Comparison of ENCODE assay signal across 10 cellular contexts in genomic region chr1:8090241-8090702, GRCh38.
A peak's percentile ranks its signal among the peaks of the same experiment; 100 is the strongest.
DNase-seq lines count a peak whose midpoint lies in the region; ATAC-seq and TF ChIP-seq lines count a peak whose summit lies in the region.
"Had no signal": no experiment of that assay in that cellular context is flagged by ENCODE, and none has a peak within 500 bp of the region (broad histone marks: within the 10 kb centered on the region; RNA-seq: fewer than 3 reads in every experiment).

No MANE protein-coding gene starts in this region.

- no peak for TF ChIP-seq RAD21 in SK-N-SH (IDR thresholded peaks at IDR 0.05; ENCODE audit: low read length)

- CTCF ChIA-PET in SK-N-SH (lab: Yijun Ruan, JAX), result no interaction called here

- H4K20me1 ChIP-seq in SK-N-SH (ENCODE audit: insufficient read depth) (no peaks in the 10 kb centered on the region), smooth muscle cell (ENCODE audit: low read depth) (no peaks in the 10 kb centered on the region)

- ATAC-seq in HG02759 (IDR thresholded peaks at IDR 0.05; ENCODE audit: unreplicated experiment), result no peak

- DNase-seq in GM04504 (ENCODE audit: low read depth) (peak; percentile 93), SK-N-SH (no peak), fibroblast of villous mesenchyme (ENCODE audit: low read depth) (peak; percentile 97), smooth muscle cell (lab: John Stamatoyannopoulos, UW; ENCODE audit: unreplicated experiment) (no peak), DMS53 treated with DMSO at 0.1 percent for 48 hours (lab: John Stamatoyannopoulos, UW; ENCODE audit: unreplicated experiment) (no peak), NCI-H1092 treated with DMSO at 0.1 percent for 48 hours (lab: John Stamatoyannopoulos, UW) (no peak), GM13976 (ENCODE audit: low spot score) (no peak)
- DNase-seq: activated CD8-positive, alpha-beta memory T cell treated with anti-CD3 and anti-CD28 coated beads for 24 hours; naive B cell had no signal

- peak in 1 of 2 experiments; percentile 95; a peak in 2 of 4 replicates for TF ChIP-seq EP300 in SK-N-SH (IDR thresholded peaks at IDR 0.05; ENCODE audit: borderline replicate concordance in 1 of 2, low read depth in 1 of 2, low read length in 1 of 2)

- TF ChIP-seq CTCF in SK-N-SH (IDR thresholded peaks at IDR 0.05) (no peak), fibroblast of villous mesenchyme (IDR thresholded peaks at IDR 0.05; ENCODE audit: insufficient read depth, low read depth, low read length) (no peak), smooth muscle cell (IDR thresholded peaks at IDR 0.05; ENCODE audit: borderline replicate concordance, insufficient read depth, poor library complexity, severe bottlenecking) (no peak), GM13976 (IDR thresholded peaks at IDR 0.05; ENCODE audit: borderline replicate concordance, control extremely low read depth, extremely low read depth, insufficient read depth, missing control alignments) (no peak)

- H3K27me3 ChIP-seq in SK-N-SH (ENCODE audit: insufficient read depth), result no peaks in the 10 kb centered on the region
- no peaks in the 10 kb centered on the region for H3K27me3 ChIP-seq in smooth muscle cell (ENCODE audit: low read depth)

- H3K4me1 ChIP-seq in SK-N-SH (ENCODE audit: control insufficient read depth in 1 of 2, insufficient read depth in 2 of 2, low read depth in 1 of 2, low read length in 1 of 2), result peaks cover 0 to 22% of the 10 kb centered on the region in 2 experiments; a peak in 2 of 4 replicates
- peaks cover 10% of the 10 kb centered on the region for H3K4me1 ChIP-seq in smooth muscle cell (ENCODE audit: low read depth)

- no peaks in the 10 kb centered on the region for H3K79me2 ChIP-seq in SK-N-SH (ENCODE audit: insufficient read depth)
- H3K79me2 ChIP-seq in smooth muscle cell (ENCODE audit: low read depth), result no peaks in the 10 kb centered on the region

- peak overlapping the region; percentile 64 to 99; a peak in 3 of 4 replicates for H3K27ac ChIP-seq in SK-N-SH (ENCODE audit: low read depth in 2 of 2, low read length in 1 of 2)
- H3K27ac ChIP-seq in smooth muscle cell (ENCODE audit: low read depth), result peak overlapping the region; percentile 99

- H3K4me3 ChIP-seq in SK-N-SH (ENCODE audit: low read depth in 2 of 2, low read length in 1 of 2) (no peak overlapping the region), fibroblast of villous mesenchyme (ENCODE audit: low read depth, low read length) (no peak overlapping the region), smooth muscle cell (no peak overlapping the region)

- 8% methylated on average over 2 of the region's 2 CpGs for WGBS in SK-N-SH (ENCODE audit: low lambda C conversion rate)
- WGBS in smooth muscle cell (ENCODE audit: low lambda C conversion rate), result 2% methylated on average over 2 of the region's 2 CpGs

- no peaks in the 10 kb centered on the region for H3K36me3 ChIP-seq in SK-N-SH (replicated peaks in 1 of 2; ENCODE audit: control insufficient read depth in 1 of 2, insufficient read depth in 2 of 2, low read length in 1 of 2)
- no peaks in the 10 kb centered on the region for H3K36me3 ChIP-seq in smooth muscle cell (ENCODE audit: low read depth)

- H2AFZ ChIP-seq in SK-N-SH (ENCODE audit: low read depth) (no peak overlapping the region), smooth muscle cell (ENCODE audit: low read depth) (no peak overlapping the region)

- H3K9ac ChIP-seq in SK-N-SH (peak overlapping the region; percentile 62; the same call in 1 of the 2 replicates), smooth muscle cell (ENCODE audit: low read depth) (peak overlapping the region; percentile 39)

- H3K4me2 ChIP-seq in SK-N-SH (0 out of 2 replicates have a peak overlapping the region, but pooled peaks have one; percentile 37), smooth muscle cell (peak overlapping the region; percentile 71)

- in situ Hi-C loops in GM13976 (cut with MboI; ENCODE audit: low sequenced_read_pairs, unreplicated experiment), result no loop called here

- H3K9me2 ChIP-seq in SK-N-SH, result no peaks in the 10 kb centered on the region

- POLR2A ChIA-PET in SK-N-SH (lab: Yijun Ruan, JAX), result interaction anchor here (0.6 kb wide), 1 partner anchor 89 kb away, joined by 3 read pairs; no protein-coding TSS in a partner anchor

- H3F3A ChIP-seq in SK-N-SH (replicated peaks; ENCODE audit: insufficient read depth) (peaks cover 43% of the 10 kb centered on the region), smooth muscle cell (ENCODE audit: low read depth) (peaks cover 41% of the 10 kb centered on the region)

- no peaks in the 10 kb centered on the region for H3K9me3 ChIP-seq in SK-N-SH
- no peaks in the 10 kb centered on the region for H3K9me3 ChIP-seq in smooth muscle cell (replicated peaks; ENCODE audit: low read depth)

TF ChIP-seq in SK-N-SH, 30 proteins besides CTCF, POLR2A, EP300 and RAD21 (continues in another document):
- TF ChIP-seq NFIC (IDR thresholded peaks at IDR 0.05; ENCODE audit: borderline replicate concordance) (peak; percentile 79), SIN3A (IDR thresholded peaks at IDR 0.05; ENCODE audit: borderline replicate concordance, low read depth, low read length) (no peak), YY1 (IDR thresholded peaks at IDR 0.05; ENCODE audit: low read depth) (no peak), RXRA (IDR thresholded peaks at IDR 0.05; ENCODE audit: borderline replicate concordance, low read depth) (no peak; the same call in 1 of the 2 replicates), RCOR1 (IDR thresholded peaks at IDR 0.05; ENCODE audit: low read length) (no peak), GABPA (IDR thresholded peaks at IDR 0.05; ENCODE audit: low read depth) (no peak), MEF2A (IDR thresholded peaks at IDR 0.05; ENCODE audit: borderline replicate concordance, low read depth) (peak; percentile 90), REST (IDR thresholded peaks at IDR 0.05; ENCODE audit: low read depth, low read length) (no peak), PBX3 (IDR thresholded peaks at IDR 0.05) (peak; percentile 84), FOSL2 (IDR thresholded peaks at IDR 0.05; ENCODE audit: borderline replicate concordance, low read depth) (peak; percentile 94), RFX5 (IDR thresholded peaks at IDR 0.05; ENCODE audit: low read length) (no peak), IRF3 (IDR thresholded peaks at IDR 0.05; ENCODE audit: low read depth, low read length) (no peak), NRF1 (IDR thresholded peaks at IDR 0.05; ENCODE audit: low read depth, low read length) (no peak), CHD2 (IDR thresholded peaks at IDR 0.05; ENCODE audit: low read length, partially characterized antibody) (no peak), TCF12 (IDR thresholded peaks at IDR 0.05) (peak; percentile 94), ELF1 (IDR thresholded peaks at IDR 0.05) (no peak), MAX (IDR thresholded peaks at IDR 0.05; ENCODE audit: low read depth) (no peak), TAF1 (IDR thresholded peaks at IDR 0.05; ENCODE audit: borderline replicate concordance, low read depth, low read length) (no peak), TEAD4 (IDR thresholded peaks at IDR 0.05; ENCODE audit: borderline replicate concordance, insufficient read depth) (peak; percentile 94)

Comparison
In these comparisons a context has a peak if more than half of its experiments do, and no peak if none do; other contexts are left out.
1. DNase-seq: peak in GM04504 (single experiment) and fibroblast of villous mesenchyme (single experiment); none in SK-N-SH (single experiment), smooth muscle cell (single experiment), DMS53 treated with DMSO at 0.1 percent for 48 hours (single experiment), NCI-H1092 treated with DMSO at 0.1 percent for 48 hours (single experiment) and GM13976 (single experiment).